Comparison of ENCODE assay signal across 10 cellular contexts in genomic region chr1:231918239-231919015, GRCh38.
DNase-seq lines count a peak whose midpoint lies in the region; ATAC-seq, FAIRE-seq and TF ChIP-seq lines count a peak whose summit lies in the region.
"Had no signal": no experiment of that assay in that cellular context is flagged by ENCODE, and none has a peak within 500 bp of the region (broad histone marks: within the 10 kb centered on the region; RNA-seq: fewer than 3 reads in every experiment).

No MANE protein-coding gene starts in this region.

- H3K4me1 ChIP-seq in left ventricle myocardium inferior (peaks cover 42% of the 10 kb centered on the region), right cardiac atrium (ENCODE audit: control insufficient read depth, insufficient read depth, low read length) (peaks cover 6% of the 10 kb centered on the region)

- no peaks in the 10 kb centered on the region for H3K9me3 ChIP-seq in left ventricle myocardium inferior (replicated peaks)
- H3K9me3 ChIP-seq in right cardiac atrium (ENCODE audit: control insufficient read depth, low read length), result no peaks in the 10 kb centered on the region
- H3K9me3 ChIP-seq: suprapubic skin had no signal

- H3K27ac Mint-ChIP-seq in activated CD4-positive, alpha-beta T cell treated with anti-CD3 and anti-CD28 coated beads, Interleukin-2, amount 10 ng/mL, durations not matched to agents 7 days and 5 days, result peak overlapping the region; percentile 76
- H3K27ac Mint-ChIP-seq in osteocyte (ENCODE audit: unreplicated experiment), result no peak overlapping the region

- H3K36me3 ChIP-seq in left ventricle myocardium inferior, result no peaks in the 10 kb centered on the region
- H3K36me3 ChIP-seq: suprapubic skin had no signal

- ATAC-seq in right cardiac atrium, result no peak

- H3K4me3 Mint-ChIP-seq in activated CD4-positive, alpha-beta T cell treated with anti-CD3 and anti-CD28 coated beads, Interleukin-2, amount 10 ng/mL, durations not matched to agents 7 days and 5 days, result peak overlapping the region; percentile 44
- H3K4me3 Mint-ChIP-seq in osteocyte (ENCODE audit: unreplicated experiment), result no peak overlapping the region

- TF ChIP-seq CTCF in left ventricle myocardium inferior (IDR thresholded peaks at IDR 0.05; ENCODE audit: borderline replicate concordance) (no peak), osteocyte (IDR thresholded peaks at IDR 0.05) (no peak)

- WGBS in right cardiac atrium, result 54% methylated on average over 6 of the region's 6 CpGs

- H3K27ac ChIP-seq in left ventricle myocardium inferior (replicated peaks), result peak overlapping the region; percentile 83
- H3K27ac ChIP-seq in right cardiac atrium (ENCODE audit: low read length), result no peak overlapping the region
- H3K27ac ChIP-seq: suprapubic skin had no signal

- peaks cover 64% of the 10 kb centered on the region for H3K4me1 Mint-ChIP-seq in activated CD4-positive, alpha-beta T cell treated with anti-CD3 and anti-CD28 coated beads, Interleukin-2, amount 10 ng/mL, durations not matched to agents 7 days and 5 days
- peaks cover 30% of the 10 kb centered on the region for H3K4me1 Mint-ChIP-seq in osteocyte (ENCODE audit: unreplicated experiment)

- H3K36me3 Mint-ChIP-seq in activated CD4-positive, alpha-beta T cell treated with anti-CD3 and anti-CD28 coated beads, Interleukin-2, amount 10 ng/mL, durations not matched to agents 7 days and 5 days (ENCODE audit: low read depth), result peaks cover 20% of the 10 kb centered on the region
- no peaks in the 10 kb centered on the region for H3K36me3 Mint-ChIP-seq in osteocyte (ENCODE audit: unreplicated experiment)

- POLR2A ChIA-PET in activated CD4-positive, alpha-beta T cell treated with anti-CD3 and anti-CD28 coated beads, Interleukin-2, amount 10 ng/mL, durations not matched to agents 7 days and 5 days (lab: Charles Lee), result no interaction called here

- H3K9me3 Mint-ChIP-seq in activated CD4-positive, alpha-beta T cell treated with anti-CD3 and anti-CD28 coated beads, Interleukin-2, amount 10 ng/mL, durations not matched to agents 7 days and 5 days, result peaks cover 1% of the 10 kb centered on the region
- no peaks in the 10 kb centered on the region for H3K9me3 Mint-ChIP-seq in osteocyte (ENCODE audit: unreplicated experiment)

- DNase-seq in left ventricle myocardium inferior (no peak), right cardiac atrium (no peak), fibroblast of peridontal ligament (ENCODE audit: extremely low read depth) (peak; percentile 16), urothelium cell line (ENCODE audit: low spot score) (peak; percentile 42), osteocyte (ENCODE audit: extremely low spot score, unreplicated experiment) (no peak), GM19239 (ENCODE audit: insufficient read length, low spot score) (no peak), RCC 7860 (ENCODE audit: low spot score) (no peak)
- peak; percentile 47 for DNase-seq in activated CD4-positive, alpha-beta T cell treated with anti-CD3 and anti-CD28 coated beads, Interleukin-2, amount 10 ng/mL, durations not matched to agents 7 days and 5 days
- DNase-seq: C1 segment of cervical spinal cord had no signal

- FAIRE-seq in urothelium cell line (lab: Jason Lieb, UNC), result no peak
- no peak for FAIRE-seq in GM19239 (lab: Jason Lieb, UNC)
- no peak for FAIRE-seq in RCC 7860 (lab: Jason Lieb, UNC)

- CTCF ChIA-PET in activated CD4-positive, alpha-beta T cell treated with anti-CD3 and anti-CD28 coated beads, Interleukin-2, amount 10 ng/mL, durations not matched to agents 7 days and 5 days (lab: Charles Lee), result no interaction called here

- H3K27me3 Mint-ChIP-seq in activated CD4-positive, alpha-beta T cell treated with anti-CD3 and anti-CD28 coated beads, Interleukin-2, amount 10 ng/mL, durations not matched to agents 7 days and 5 days, result peaks cover 2% of the 10 kb centered on the region
- H3K27me3 Mint-ChIP-seq in osteocyte (ENCODE audit: unreplicated experiment), result no peaks in the 10 kb centered on the region

- intact Hi-C loops in left ventricle myocardium inferior (cut with micrococcal nuclease) (no loop called here), right cardiac atrium (cut with DNase I) (no loop called here)

- H3K4me3 ChIP-seq in left ventricle myocardium inferior, result no peak overlapping the region
- no peak overlapping the region for H3K4me3 ChIP-seq in right cardiac atrium (ENCODE audit: low read length)
- H3K4me3 ChIP-seq: suprapubic skin had no signal

- H3K27me3 ChIP-seq in left ventricle myocardium inferior (ENCODE audit: low read depth) (no peaks in the 10 kb centered on the region), right cardiac atrium (ENCODE audit: control insufficient read depth, insufficient read depth) (no peaks in the 10 kb centered on the region)
- H3K27me3 ChIP-seq: suprapubic skin had no signal

Comparison
In these comparisons a context has a peak if more than half of its experiments do, and no peak if none do; other contexts are left out.
1. DNase-seq: peak in activated CD4-positive, alpha-beta T cell treated with anti-CD3 and anti-CD28 coated beads, Interleukin-2, amount 10 ng/mL, durations not matched to agents 7 days and 5 days (single experiment), fibroblast of peridontal ligament (single experiment) and urothelium cell line (single experiment); none in left ventricle myocardium inferior (single experiment), right cardiac atrium (0 of 3), osteocyte (single experiment), GM19239 (single experiment) and RCC 7860 (single experiment).